ENCODE assay signal across 7 cellular contexts in genomic region chr15:42704492-42704926, GRCh38. TPM values are rescaled to one million over a fixed set of nuclear protein-coding genes. Genes with fewer than 3 reads are reported as not detected.
DNase-seq lines count a peak whose midpoint lies in the region; ATAC-seq, FAIRE-seq and TF ChIP-seq lines count a peak whose summit lies in the region.

No MANE protein-coding gene starts in this region.

- no peaks in the 10 kb centered on the region for H3K27me3 Mint-ChIP-seq in T-helper 2 cell treated with Interferon-gamma antibody and Interleukin-4, amounts not matched to agents 5 μg/mL and 100 μg/mL, for 36 hours (ENCODE audit: low read depth)

- no peaks in the 10 kb centered on the region for H3K4me1 ChIP-seq in hepatocyte (ENCODE audit: insufficient read depth)
- H3K4me1 ChIP-seq in gastrocnemius medialis: no peaks in the 10 kb centered on the region

- H3K27me3 ChIP-seq in hepatocyte (no peaks in the 10 kb centered on the region), gastrocnemius medialis (no peaks in the 10 kb centered on the region)

- no peak overlapping the region for H3K4me3 ChIP-seq in hepatocyte
- no peak overlapping the region for H3K4me3 ChIP-seq in gastrocnemius medialis

- intact Hi-C loops in gastrocnemius medialis (cut with DNase I; ENCODE audit: low total_unique reads): loop anchor here (1.0 to 10.0 kb wide), 2 partner anchors 222 to 500 kb away; no protein-coding TSS in a partner anchor

- TF ChIP-seq POLR2A in gastrocnemius medialis (IDR thresholded peaks at IDR 0.05): no peak

- H3K79me2 ChIP-seq in hepatocyte: no peaks in the 10 kb centered on the region

- H3K27ac Mint-ChIP-seq in T-helper 2 cell treated with Interferon-gamma antibody and Interleukin-4, amounts not matched to agents 5 μg/mL and 100 μg/mL, for 36 hours: no peak overlapping the region

- 33% methylated on average over 4 of the region's 4 CpGs for WGBS in hepatocyte (ENCODE audit: low lambda C conversion rate, missing lambda C conversion rate)

- H3K36me3 ChIP-seq in hepatocyte (replicated peaks; ENCODE audit: insufficient read depth, low read depth) (no peaks in the 10 kb centered on the region), gastrocnemius medialis (peaks cover 3 to 6% of the 10 kb centered on the region in 2 donors)

- H4K20me1 ChIP-seq in hepatocyte (ENCODE audit: insufficient read depth, poor library complexity, severe bottlenecking): no peaks in the 10 kb centered on the region

- no peak overlapping the region for H3K4me3 Mint-ChIP-seq in T-helper 2 cell treated with Interferon-gamma antibody and Interleukin-4, amounts not matched to agents 5 μg/mL and 100 μg/mL, for 36 hours

- H3K9me3 Mint-ChIP-seq in T-helper 2 cell treated with Interferon-gamma antibody and Interleukin-4, amounts not matched to agents 5 μg/mL and 100 μg/mL, for 36 hours: no peaks in the 10 kb centered on the region

- H3K27ac ChIP-seq in hepatocyte: no peak overlapping the region
- no peak overlapping the region for H3K27ac ChIP-seq in gastrocnemius medialis

- H3K4me2 ChIP-seq in hepatocyte: no peak overlapping the region

- no peak overlapping the region for H2AFZ ChIP-seq in hepatocyte

- DNase-seq in GM18507 (ENCODE audit: extremely low spot score, insufficient read length, low read depth): peak; percentile 50
- DNase-seq in NCI-H1092 (lab: John Stamatoyannopoulos, UW): peak; percentile 7
- DNase-seq in T-helper 2 cell treated with Interferon-gamma antibody and Interleukin-4, amounts not matched to agents 5 μg/mL and 100 μg/mL, for 36 hours (ENCODE audit: low spot score): peak; percentile 40
- peak; percentile 83 for DNase-seq in astrocyte of the hippocampus (ENCODE audit: low read depth, low spot score)
- peak; percentile 85 for DNase-seq in hepatocyte (ENCODE audit: low spot score)
- peak; percentile 25 to 55 for DNase-seq in gastrocnemius medialis

- TF ChIP-seq CTCF in hepatocyte (IDR thresholded peaks at IDR 0.05; ENCODE audit: poor library complexity) (peak; percentile 79), gastrocnemius medialis (IDR thresholded peaks at IDR 0.05 in 4 of 5, conservative IDR thresholded peaks at IDR 0.05 in 1 of 5) (peak; percentile 50 to 87 (median 73))

- FAIRE-seq in GM18507 (lab: Jason Lieb, UNC): peak; percentile 86

- peak; percentile 89 to 98 for ATAC-seq in gastrocnemius medialis
- no peak for ATAC-seq in HG03175 (IDR thresholded peaks at IDR 0.05; ENCODE audit: unreplicated experiment)

- in situ Hi-C loops in gastrocnemius medialis (cut with MboI; ENCODE audit: low sequenced_read_pairs in 4 of 4): loop anchor here in 2 of 4 donors (5.0 to 10.0 kb wide), 2 partner anchors 218 to 220 kb away; partner anchors contain the start of gene TTBK2 (in 2 of the 2)

- peaks cover 5% of the 10 kb centered on the region for H3K4me1 Mint-ChIP-seq in T-helper 2 cell treated with Interferon-gamma antibody and Interleukin-4, amounts not matched to agents 5 μg/mL and 100 μg/mL, for 36 hours (ENCODE audit: low read depth)

- H3K9me3 ChIP-seq in hepatocyte (ENCODE audit: low read depth): no peaks in the 10 kb centered on the region
- peaks cover 0 to 9% (median 0%) of the 10 kb centered on the region in 3 donors for H3K9me3 ChIP-seq in gastrocnemius medialis

- H3K36me3 Mint-ChIP-seq in T-helper 2 cell treated with Interferon-gamma antibody and Interleukin-4, amounts not matched to agents 5 μg/mL and 100 μg/mL, for 36 hours (ENCODE audit: low read depth): peaks cover 15% of the 10 kb centered on the region

- no peaks in the 10 kb centered on the region for H3K9me2 ChIP-seq in hepatocyte (replicated peaks; ENCODE audit: insufficient read depth)

RNA-seq across cellular contexts. Expression of gene CDAN1, which starts 32.4 kb away (rescaled TPM):
- total RNA-seq in hepatocyte: 12.3 and 14.0 TPM in 2 replicates
- polyA plus RNA-seq in hepatocyte: 13.9 and 20.1 TPM in 2 replicates
- 1 to 10 TPM; 4.2 to 5.9 (median 5.1) TPM for total RNA-seq in gastrocnemius medialis

Comparison
In these comparisons a context has a peak if more than half of its experiments do, and no peak if none do; other contexts are left out.
1. DNase-seq: peak in every context shown above with its lines; median percentile 85 in hepatocyte; 83 in astrocyte of the hippocampus; 50 in GM18507; 40 in T-helper 2 cell treated with Interferon-gamma antibody and Interleukin-4, amounts not matched to agents 5 μg/mL and 100 μg/mL, for 36 hours; 40 in gastrocnemius medialis; 7 in NCI-H1092.